In genomic region chr7:135380351-135380750, GRCh38 we compare ENCODE assay signal across 22 cellular contexts.
DNase-seq lines count a peak whose midpoint lies in the region; ATAC-seq and TF ChIP-seq lines count a peak whose summit lies in the region.
"Had no signal": no experiment of that assay in that cellular context is flagged by ENCODE, and none has a peak within 500 bp of the region (broad histone marks: within the 10 kb centered on the region; RNA-seq: fewer than 3 reads in every experiment).

No MANE protein-coding gene starts in this region.

- no peak for DNase-seq in cardiac muscle cell (ENCODE audit: low read depth in 1 of 2, low spot score in 1 of 2)
- DNase-seq in left cardiac atrium, result no peak
- DNase-seq in NCI-H2227 (lab: John Stamatoyannopoulos, UW; ENCODE audit: unreplicated experiment), result peak; percentile 14
- no peak for DNase-seq in glutamatergic neuron
- DNase-seq in hippocampal formation (lab: John Stamatoyannopoulos, UW), result no peak
- DNase-seq: CD4-positive, alpha-beta T cell; COR-L47; DMS79; HCEC 1CT; MV-4-11; NCI-H1436; NCI-H2029; NCI-H2171; NCI-H446; NCI-H526; NK-92 treated with Interleukin-12 subunit alpha and Interleukin-12 subunit beta, amount 100 ng/mL, for 24 hours; SHP77 treated with DMSO at 0.1 percent for 48 hours had no signal

- no peaks in the 10 kb centered on the region for H3K27me3 Mint-ChIP-seq in glutamatergic neuron (ENCODE audit: unreplicated experiment)
- H3K27me3 Mint-ChIP-seq: CD4-positive, alpha-beta T cell; IgD-negative memory B cell had no signal

- no peaks in the 10 kb centered on the region for H3K27me3 ChIP-seq in cardiac muscle cell

- TF ChIP-seq CTCF in cardiac muscle cell (IDR thresholded peaks at IDR 0.05; ENCODE audit: low read depth, low read length) (no peak), glutamatergic neuron (IDR thresholded peaks at IDR 0.05; ENCODE audit: partially characterized antibody, unreplicated experiment) (no peak)

- H3K27ac Mint-ChIP-seq in glutamatergic neuron (ENCODE audit: unreplicated experiment), result peak overlapping the region; percentile 34
- H3K27ac Mint-ChIP-seq: CD4-positive, alpha-beta T cell had no signal

- H3K4me3 ChIP-seq in cardiac muscle cell, result no peak overlapping the region

- no peaks in the 10 kb centered on the region for H3K9me3 Mint-ChIP-seq in glutamatergic neuron (ENCODE audit: unreplicated experiment)
- H3K9me3 Mint-ChIP-seq: CD4-positive, alpha-beta T cell; IgD-negative memory B cell had no signal

- intact Hi-C loops in left cardiac atrium (cut with DNase I), result loop anchor here in 1 of 2 donors (10.0 kb wide), 1 partner anchor 124 kb away; no protein-coding TSS in a partner anchor

- no peak overlapping the region for H3K4me3 Mint-ChIP-seq in glutamatergic neuron (ENCODE audit: unreplicated experiment)
- H3K4me3 Mint-ChIP-seq: CD4-positive, alpha-beta T cell; IgD-negative memory B cell had no signal

- H3K9me3 ChIP-seq in cardiac muscle cell (ENCODE audit: low read depth), result no peaks in the 10 kb centered on the region

- peaks cover 14% of the 10 kb centered on the region for H3K4me1 Mint-ChIP-seq in glutamatergic neuron (ENCODE audit: low read depth, unreplicated experiment)
- H3K4me1 Mint-ChIP-seq: IgD-negative memory B cell had no signal

- ATAC-seq in left cardiac atrium, result no peak
- no peak for ATAC-seq in HG03457 (IDR thresholded peaks at IDR 0.05; ENCODE audit: unreplicated experiment)
- ATAC-seq in GM21576 (IDR thresholded peaks at IDR 0.05; ENCODE audit: unreplicated experiment), result no peak
- ATAC-seq: SK-N-SH treated with all-trans-retinoic acid at 6 μM for 48 hours had no signal

- H3K27ac ChIP-seq in cardiac muscle cell, result peak overlapping the region; percentile 4
- H3K27ac ChIP-seq: RWPE1 had no signal

- no peaks in the 10 kb centered on the region for H3K36me3 Mint-ChIP-seq in glutamatergic neuron (ENCODE audit: unreplicated experiment)
- H3K36me3 Mint-ChIP-seq: IgD-negative memory B cell had no signal

- no peaks in the 10 kb centered on the region for H3K4me1 ChIP-seq in cardiac muscle cell (ENCODE audit: low read depth)

- no peaks in the 10 kb centered on the region for H3K36me3 ChIP-seq in cardiac muscle cell
